ENCODE assay signal across 10 cellular contexts in the genomic region with DNA sequence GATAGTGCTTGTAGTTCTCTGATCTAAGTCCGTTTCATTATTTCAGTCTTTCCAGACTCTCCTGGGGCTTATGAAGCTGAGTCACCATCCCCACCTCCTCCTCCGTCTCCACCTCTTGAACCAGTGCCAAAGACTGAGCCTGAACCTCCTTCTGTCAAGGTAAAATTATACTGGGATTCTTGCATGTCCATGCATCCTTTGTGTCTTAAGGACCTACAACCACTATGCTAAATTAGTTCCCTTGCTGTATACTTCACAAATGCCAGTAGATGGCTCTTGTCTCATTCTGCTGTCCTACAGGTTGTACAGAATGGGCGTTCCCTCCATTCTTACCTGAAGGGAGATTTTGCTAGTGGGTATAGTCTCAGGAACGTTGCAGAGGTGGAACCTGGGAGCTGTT. TPM values are rescaled to one million over a fixed set of nuclear protein-coding genes. Genes with fewer than 3 reads are reported as not detected.
DNase-seq lines count a peak whose midpoint lies in the region; ATAC-seq and TF ChIP-seq lines count a peak whose summit lies in the region.
"Had no signal": no experiment of that assay in that cellular context is flagged by ENCODE, and none has a peak within 500 bp of the region (broad histone marks: within the 10 kb centered on the region; RNA-seq: fewer than 3 reads in every experiment).

No MANE protein-coding gene starts in this region.

- WGBS in right lobe of liver (ENCODE audit: insufficient coverage, low coverage, low lambda C conversion rate, missing lambda C conversion rate), result 58% methylated on average over 4 of the region's 4 CpGs

- no peaks in the 10 kb centered on the region for H3K27me3 ChIP-seq in BJ (ENCODE audit: control insufficient read depth, insufficient read depth, low read length)
- H3K27me3 ChIP-seq in breast epithelium, result no peaks in the 10 kb centered on the region
- no peaks in the 10 kb centered on the region for H3K27me3 ChIP-seq in right lobe of liver

- H3K36me3 Mint-ChIP-seq in activated T-helper 2 cell treated with anti-CD3 and anti-CD28 coated beads, Interferon-gamma antibody, Interleukin-2, Interleukin-4, amounts not matched to agents 10 μg/mL and 5 μg/mL and 100 μg/mL, durations not matched to agents 14 hours and 24 hours and 36 hours (ENCODE audit: low read depth), result peaks cover 81% of the 10 kb centered on the region
- H3K36me3 Mint-ChIP-seq in CD14-positive monocyte, result peaks cover 86 to 95% of the 10 kb centered on the region in 2 donors

- no peak overlapping the region for H3K4me3 Mint-ChIP-seq in activated T-helper 2 cell treated with anti-CD3 and anti-CD28 coated beads, Interferon-gamma antibody, Interleukin-2, Interleukin-4, amounts not matched to agents 10 μg/mL and 5 μg/mL and 100 μg/mL, durations not matched to agents 14 hours and 24 hours and 36 hours (ENCODE audit: low read depth)
- no peak overlapping the region for H3K4me3 Mint-ChIP-seq in CD14-positive monocyte
- H3K4me3 Mint-ChIP-seq: activated naive CD8-positive, alpha-beta T cell treated with anti-CD3 and anti-CD28 coated beads for 36 hours had no signal

- H3K27me3 Mint-ChIP-seq in activated T-helper 2 cell treated with anti-CD3 and anti-CD28 coated beads, Interferon-gamma antibody, Interleukin-2, Interleukin-4, amounts not matched to agents 10 μg/mL and 5 μg/mL and 100 μg/mL, durations not matched to agents 14 hours and 24 hours and 36 hours (ENCODE audit: low read depth), result no peaks in the 10 kb centered on the region
- H3K27me3 Mint-ChIP-seq in CD14-positive monocyte (ENCODE audit: low read depth in 3 of 3), result no peaks in the 10 kb centered on the region
- H3K27me3 Mint-ChIP-seq: activated naive CD8-positive, alpha-beta T cell treated with anti-CD3 and anti-CD28 coated beads for 36 hours had no signal

- intact Hi-C loops in breast epithelium (cut with DNase I; ENCODE audit: low total_unique reads), result no loop called here
- intact Hi-C loops in right lobe of liver (cut with DNase I), result loop anchor here (10.0 kb wide), 1 partner anchor 90 kb away; no protein-coding TSS in a partner anchor
- intact Hi-C loops in activated T-helper 2 cell treated with anti-CD3 and anti-CD28 coated beads, Interferon-gamma antibody, Interleukin-2, Interleukin-4, amounts not matched to agents 10 μg/mL and 5 μg/mL and 100 μg/mL, durations not matched to agents 14 hours and 24 hours and 36 hours (cut with micrococcal nuclease), result no loop called here
- intact Hi-C loops in CD14-positive monocyte (cut with micrococcal nuclease), result no loop called here

- no peak overlapping the region for H3K27ac ChIP-seq in breast epithelium
- no peak overlapping the region for H3K27ac ChIP-seq in right lobe of liver

- H3K4me1 ChIP-seq in breast epithelium, result no peaks in the 10 kb centered on the region
- no peaks in the 10 kb centered on the region for H3K4me1 ChIP-seq in right lobe of liver

- ATAC-seq in right lobe of liver, result peak; percentile 85 to 96 (median 89)
- no peak for ATAC-seq in HG03196 (IDR thresholded peaks at IDR 0.05; ENCODE audit: unreplicated experiment)

- no peaks in the 10 kb centered on the region for H3K9me3 Mint-ChIP-seq in activated T-helper 2 cell treated with anti-CD3 and anti-CD28 coated beads, Interferon-gamma antibody, Interleukin-2, Interleukin-4, amounts not matched to agents 10 μg/mL and 5 μg/mL and 100 μg/mL, durations not matched to agents 14 hours and 24 hours and 36 hours
- H3K9me3 Mint-ChIP-seq in CD14-positive monocyte, result no peaks in the 10 kb centered on the region
- H3K9me3 Mint-ChIP-seq: activated naive CD8-positive, alpha-beta T cell treated with anti-CD3 and anti-CD28 coated beads for 36 hours had no signal

- no peak for DNase-seq in BJ (ENCODE audit: low read depth)
- no peak for DNase-seq in breast epithelium (ENCODE audit: low spot score in 2 of 2)
- no peak for DNase-seq in right lobe of liver
- no peak for DNase-seq in activated T-helper 2 cell treated with anti-CD3 and anti-CD28 coated beads, Interferon-gamma antibody, Interleukin-2, Interleukin-4, amounts not matched to agents 10 μg/mL and 5 μg/mL and 100 μg/mL, durations not matched to agents 14 hours and 24 hours and 36 hours (ENCODE audit: low spot score)
- no peak for DNase-seq in NCI-H526 treated with DMSO at 0.1 percent for 48 hours (lab: John Stamatoyannopoulos, UW)
- DNase-seq in CD14-positive monocyte (ENCODE audit: low spot score), result no peak
- DNase-seq: activated naive CD8-positive, alpha-beta T cell treated with anti-CD3 and anti-CD28 coated beads for 36 hours; Karpas-422 had no signal

- peak; percentile 49 for TF ChIP-seq CTCF in BJ (IDR thresholded peaks at IDR 0.05; ENCODE audit: insufficient read depth, low read depth, low read length)
- TF ChIP-seq CTCF in LNCAP (IDR thresholded peaks at IDR 0.05), result peak; percentile 73
- peak in 2 of 3 donors; percentile 34 to 36 for TF ChIP-seq CTCF in breast epithelium (IDR thresholded peaks at IDR 0.05)
- peak; percentile 45 to 69 (median 56) for TF ChIP-seq CTCF in right lobe of liver (IDR thresholded peaks at IDR 0.05)
- TF ChIP-seq CTCF in CD14-positive monocyte (IDR thresholded peaks at IDR 0.05), result no peak

- H3K9me3 ChIP-seq in breast epithelium, result no peaks in the 10 kb centered on the region
- H3K9me3 ChIP-seq in right lobe of liver, result no peaks in the 10 kb centered on the region

- POLR2A ChIA-PET in BJ (lab: Charles Lee), result no interaction called here

- no peak overlapping the region for H3K27ac Mint-ChIP-seq in activated T-helper 2 cell treated with anti-CD3 and anti-CD28 coated beads, Interferon-gamma antibody, Interleukin-2, Interleukin-4, amounts not matched to agents 10 μg/mL and 5 μg/mL and 100 μg/mL, durations not matched to agents 14 hours and 24 hours and 36 hours
- H3K27ac Mint-ChIP-seq in CD14-positive monocyte, result peak overlapping the region in 1 of 7 donors; percentile 16
- H3K27ac Mint-ChIP-seq: activated naive CD8-positive, alpha-beta T cell treated with anti-CD3 and anti-CD28 coated beads for 36 hours had no signal

- peaks cover 16% of the 10 kb centered on the region for H3K4me1 Mint-ChIP-seq in activated T-helper 2 cell treated with anti-CD3 and anti-CD28 coated beads, Interferon-gamma antibody, Interleukin-2, Interleukin-4, amounts not matched to agents 10 μg/mL and 5 μg/mL and 100 μg/mL, durations not matched to agents 14 hours and 24 hours and 36 hours (ENCODE audit: low read depth)
- H3K4me1 Mint-ChIP-seq in CD14-positive monocyte, result peaks cover 27% of the 10 kb centered on the region

- CTCF ChIA-PET in BJ (lab: Yijun Ruan, JAX), result interaction anchor here (0.6 to 5.3 kb wide), 13 partner anchors 11 to 105 kb away, joined by 3 to 40 read pairs (median 5); no protein-coding TSS in a partner anchor

- TF ChIP-seq POLR2A in breast epithelium (IDR thresholded peaks at IDR 0.05) (no peak), right lobe of liver (IDR thresholded peaks at IDR 0.05) (no peak)

- H3K4me3 ChIP-seq in BJ (ENCODE audit: low read depth, low read length) (no peak overlapping the region), breast epithelium (no peak overlapping the region), right lobe of liver (no peak overlapping the region)

- no peaks in the 10 kb centered on the region for H3K36me3 ChIP-seq in BJ (ENCODE audit: control insufficient read depth, insufficient read depth, low read length)
- no peaks in the 10 kb centered on the region for H3K36me3 ChIP-seq in breast epithelium
- no peaks in the 10 kb centered on the region for H3K36me3 ChIP-seq in right lobe of liver

RNA-seq across cellular contexts. Expression of gene POLD3, which starts 42.2 kb away (rescaled TPM):
- polyA plus RNA-seq in BJ (2011; rRNA removed) (11.4 and 12.6 TPM in 2 replicates), CD14-positive monocyte (10 to 100 TPM; 26.2 to 29.9 TPM)
- polyA minus RNA-seq in BJ (2011; rRNA and poly(A)+ RNA removed), result 10.8 and 11.6 TPM in 2 replicates
- total RNA-seq in breast epithelium (10 to 100 TPM in 2 of 3 donors, 1 to 10 TPM in 1; 9.8 to 23.3 (median 16.7) TPM), right lobe of liver (1 to 10 TPM; 2.9 to 5.7 (median 5.1) TPM)
- 44.5 and 45.6 TPM in 2 replicates for total RNA-seq in activated T-helper 2 cell treated with anti-CD3 and anti-CD28 coated beads, Interferon-gamma antibody, Interleukin-2, Interleukin-4, amounts not matched to agents 10 μg/mL and 5 μg/mL and 100 μg/mL, durations not matched to agents 14 hours and 24 hours and 36 hours

Comparison
In these comparisons a context has a peak if more than half of its experiments do, and no peak if none do; other contexts are left out.
1. intact Hi-C loops: an anchor here in right lobe of liver (10.0 kb wide); none called in breast epithelium, activated T-helper 2 cell treated with anti-CD3 and anti-CD28 coated beads, Interferon-gamma antibody, Interleukin-2, Interleukin-4, amounts not matched to agents 10 μg/mL and 5 μg/mL and 100 μg/mL, durations not matched to agents 14 hours and 24 hours and 36 hours and CD14-positive monocyte.